10 cellular contexts compared by ENCODE assay signal in the genomic region with DNA sequence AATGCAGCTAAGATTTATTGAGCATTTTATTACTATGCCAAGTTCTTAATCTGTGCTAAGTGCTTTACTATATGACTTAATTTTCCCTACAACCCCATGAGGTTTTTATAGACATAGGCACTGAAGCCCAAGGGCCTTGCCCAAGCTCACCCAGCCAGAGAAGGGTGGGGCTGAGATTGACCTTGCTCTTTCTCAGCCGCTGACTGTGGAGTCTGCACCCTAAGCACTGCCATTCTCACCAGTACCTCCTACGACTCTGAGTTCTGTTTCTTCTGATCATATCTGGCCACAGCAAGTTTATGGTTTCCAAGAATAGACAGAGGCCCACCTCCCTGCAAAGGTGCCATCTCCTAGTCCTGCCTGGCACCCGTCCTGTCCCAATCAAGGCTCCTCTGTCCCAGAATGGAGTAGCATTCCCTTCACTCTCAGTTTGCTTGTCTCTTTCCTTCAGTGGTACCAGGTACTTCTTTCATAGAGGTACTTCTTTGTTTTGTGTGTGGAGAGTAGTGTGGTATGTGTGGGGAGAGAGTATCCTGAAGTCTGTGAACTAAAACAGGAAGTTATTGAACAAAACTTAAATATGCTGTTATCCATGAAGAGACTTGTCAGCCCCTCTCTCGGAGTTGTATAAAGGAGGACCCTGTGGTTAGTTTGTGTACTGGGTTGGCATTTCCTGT. TPM values are rescaled to one million over a fixed set of nuclear protein-coding genes. Genes with fewer than 3 reads are reported as not detected.
DNase-seq lines count a peak whose midpoint lies in the region; ATAC-seq and TF ChIP-seq lines count a peak whose summit lies in the region.
"Had no signal": no experiment of that assay in that cellular context is flagged by ENCODE, and none has a peak within 500 bp of the region (broad histone marks: within the 10 kb centered on the region; RNA-seq: fewer than 3 reads in every experiment).

No MANE protein-coding gene starts in this region.

- peaks cover 87 to 94% of the 10 kb centered on the region in 2 donors for H3K36me3 Mint-ChIP-seq in CD14-positive monocyte
- H3K36me3 Mint-ChIP-seq in activated naive CD8-positive, alpha-beta T cell treated with anti-CD3 and anti-CD28 coated beads, Interleukin-2, amount 50 U/mL, for 24 hours (ENCODE audit: low read depth): peaks cover 62% of the 10 kb centered on the region

- peak overlapping the region in 6 of 7 donors; percentile 9 to 83 (median 60) for H3K27ac Mint-ChIP-seq in CD14-positive monocyte
- H3K27ac Mint-ChIP-seq in activated naive CD8-positive, alpha-beta T cell treated with anti-CD3 and anti-CD28 coated beads, Interleukin-2, amount 50 U/mL, for 24 hours: peak overlapping the region; percentile 53

- H3K9me3 ChIP-seq in Karpas-422 (ENCODE audit: low read length) (no peaks in the 10 kb centered on the region), mucosa of descending colon (no peaks in the 10 kb centered on the region), MG63 (no peaks in the 10 kb centered on the region)

- H3K36me3 ChIP-seq in Karpas-422 (ENCODE audit: insufficient read depth, low read length) (peaks cover 64% of the 10 kb centered on the region; the same call in 1 of the 2 replicates), mucosa of descending colon (ENCODE audit: low read depth) (peaks cover 12% of the 10 kb centered on the region), MG63 (peaks cover 96% of the 10 kb centered on the region)

- ATAC-seq in activated naive CD8-positive, alpha-beta T cell treated with anti-CD3 and anti-CD28 coated beads, Interleukin-2, amount 50 U/mL, for 24 hours: peak; percentile 22
- ATAC-seq in mucosa of descending colon (peak; percentile 97), HG02970 (IDR thresholded peaks at IDR 0.05; ENCODE audit: low FRiP score, unreplicated experiment) (no peak)

- H3K4me3 ChIP-seq in Karpas-422 (ENCODE audit: low read length) (no peak overlapping the region), mucosa of descending colon (no peak overlapping the region), MG63 (no peak overlapping the region)

- peaks cover 12% of the 10 kb centered on the region for H3K4me1 Mint-ChIP-seq in CD14-positive monocyte
- peaks cover 17% of the 10 kb centered on the region for H3K4me1 Mint-ChIP-seq in activated naive CD8-positive, alpha-beta T cell treated with anti-CD3 and anti-CD28 coated beads, Interleukin-2, amount 50 U/mL, for 24 hours

- no peaks in the 10 kb centered on the region; the same call in 1 of the 2 replicates for H4K20me1 ChIP-seq in Karpas-422 (ENCODE audit: insufficient read depth, low read depth, low read length)

- H3K27ac ChIP-seq in Karpas-422 (ENCODE audit: low read length): no peak overlapping the region
- no peak overlapping the region for H3K27ac ChIP-seq in substantia nigra (ENCODE audit: low read depth, low read length, poor library complexity, severe bottlenecking)

- peak overlapping the region; percentile 18 for H3K4me2 ChIP-seq in Karpas-422 (ENCODE audit: low read depth, low read length, poor library complexity, severe bottlenecking)

- H2AFZ ChIP-seq in Karpas-422 (ENCODE audit: low read length): no peak overlapping the region

- TF ChIP-seq CTCF in CD14-positive monocyte (IDR thresholded peaks at IDR 0.05) (no peak), mucosa of descending colon (IDR thresholded peaks at IDR 0.05) (no peak)

- intact Hi-C loops in CD14-positive monocyte (cut with micrococcal nuclease) (no loop called here), mucosa of descending colon (cut with DNase I, micrococcal nuclease) (no loop called here)

- no peaks in the 10 kb centered on the region for H3K9me2 ChIP-seq in Karpas-422 (replicated peaks; ENCODE audit: insufficient read depth, low read length)

- H3K9me3 Mint-ChIP-seq in CD14-positive monocyte: peaks cover 0 to 2% (median 0%) of the 10 kb centered on the region in 7 donors
- H3K9me3 Mint-ChIP-seq in activated naive CD8-positive, alpha-beta T cell treated with anti-CD3 and anti-CD28 coated beads, Interleukin-2, amount 50 U/mL, for 24 hours: no peaks in the 10 kb centered on the region

- H3K4me1 ChIP-seq in Karpas-422 (ENCODE audit: low read length): peaks cover 21% of the 10 kb centered on the region
- H3K4me1 ChIP-seq in mucosa of descending colon (ENCODE audit: low read depth): peaks cover 12% of the 10 kb centered on the region

- no peak overlapping the region for H3K9ac ChIP-seq in Karpas-422 (ENCODE audit: low read length)

- peaks cover 0 to 3% (median 2%) of the 10 kb centered on the region in 3 donors for H3K27me3 Mint-ChIP-seq in CD14-positive monocyte (ENCODE audit: low read depth in 3 of 3)
- no peaks in the 10 kb centered on the region for H3K27me3 Mint-ChIP-seq in activated naive CD8-positive, alpha-beta T cell treated with anti-CD3 and anti-CD28 coated beads, Interleukin-2, amount 50 U/mL, for 24 hours

- peaks cover 13% of the 10 kb centered on the region for H3K79me2 ChIP-seq in Karpas-422 (ENCODE audit: low read length)

- DNase-seq in CD14-positive monocyte (ENCODE audit: low spot score) (no peak), Karpas-422 (no peak), mucosa of descending colon (peak in 2 of 3 donors; percentile 62 to 72), substantia nigra (lab: John Stamatoyannopoulos, UW) (no peak), dermis blood vessel endothelial cell (no peak), MG63 (no peak)
- no peak for DNase-seq in activated naive CD8-positive, alpha-beta T cell treated with anti-CD3 and anti-CD28 coated beads, Interleukin-2, amount 50 U/mL, for 24 hours
- DNase-seq: NCI-H1092 had no signal

- no peak overlapping the region for H3K4me3 Mint-ChIP-seq in CD14-positive monocyte
- no peak overlapping the region for H3K4me3 Mint-ChIP-seq in activated naive CD8-positive, alpha-beta T cell treated with anti-CD3 and anti-CD28 coated beads, Interleukin-2, amount 50 U/mL, for 24 hours

- H3K27me3 ChIP-seq in Karpas-422 (ENCODE audit: low read length) (no peaks in the 10 kb centered on the region), MG63 (no peaks in the 10 kb centered on the region)

RNA-seq across cellular contexts. Expression of gene CSF1R, which starts 42.6 kb away (rescaled TPM):
- 100 to 1,000 TPM; 180 to 242 TPM for polyA plus RNA-seq in CD14-positive monocyte
- not detected in 2 replicates for total RNA-seq in Karpas-422 (2014; rRNA removed; shearing (Covaris generic); ENCODE audit: low replicate concordance)
- total RNA-seq in mucosa of descending colon (10 to 100 TPM in 2 of 3 donors, 1 to 10 TPM in 1; 9.0 to 39.0 (median 20.4) TPM), dermis blood vessel endothelial cell (not detected in 2 replicates)
- 0.26 TPM in 1 of 2 replicates, not detected in the other for total RNA-seq in MG63 (2014; rRNA removed; shearing (Covaris generic); ENCODE audit: low replicate concordance)
- total RNA-seq: OCI-LY7 had no signal

RNA-seq across cellular contexts. Expression of gene HMGXB3, which starts 43.3 kb away (rescaled TPM):
- 1 to 10 TPM; 3.1 to 6.2 TPM for polyA plus RNA-seq in CD14-positive monocyte
- total RNA-seq in Karpas-422 (2014; rRNA removed; shearing (Covaris generic); ENCODE audit: low replicate concordance): 25.0 and 36.7 TPM in 2 replicates
- total RNA-seq in mucosa of descending colon: 10 to 100 TPM; 25.7 to 37.5 (median 31.2) TPM
- 33.2 and 45.9 TPM in 2 replicates for total RNA-seq in dermis blood vessel endothelial cell
- total RNA-seq in MG63 (2014; rRNA removed; shearing (Covaris generic); ENCODE audit: low replicate concordance): 28.9 and 38.2 TPM in 2 replicates

RNA-seq across cellular contexts. Expression of gene TIGD6, which starts 43.3 kb away (rescaled TPM):
- 1 to 10 TPM in 1 of 2 donors, under 1 TPM in 1; 0.88 to 2.5 TPM for polyA plus RNA-seq in CD14-positive monocyte
- total RNA-seq in Karpas-422 (2014; rRNA removed; shearing (Covaris generic); ENCODE audit: low replicate concordance): 3.9 and 4.3 TPM in 2 replicates
- total RNA-seq in mucosa of descending colon (1 to 10 TPM; 3.0 to 4.3 (median 4.2) TPM), dermis blood vessel endothelial cell (5.3 and 6.0 TPM in 2 replicates)
- total RNA-seq in MG63 (2014; rRNA removed; shearing (Covaris generic); ENCODE audit: low replicate concordance): 4.9 and 6.6 TPM in 2 replicates

Comparison
In these comparisons a context has a peak if more than half of its experiments do, and no peak if none do; other contexts are left out.
1. DNase-seq: peak in mucosa of descending colon (2 of 3); none in CD14-positive monocyte (single experiment), Karpas-422 (single experiment), activated naive CD8-positive, alpha-beta T cell treated with anti-CD3 and anti-CD28 coated beads, Interleukin-2, amount 50 U/mL, for 24 hours (single experiment), substantia nigra (0 of 49), dermis blood vessel endothelial cell (single experiment) and MG63 (single experiment).